ENCODE assay signal across 16 cellular contexts in the genomic region with DNA sequence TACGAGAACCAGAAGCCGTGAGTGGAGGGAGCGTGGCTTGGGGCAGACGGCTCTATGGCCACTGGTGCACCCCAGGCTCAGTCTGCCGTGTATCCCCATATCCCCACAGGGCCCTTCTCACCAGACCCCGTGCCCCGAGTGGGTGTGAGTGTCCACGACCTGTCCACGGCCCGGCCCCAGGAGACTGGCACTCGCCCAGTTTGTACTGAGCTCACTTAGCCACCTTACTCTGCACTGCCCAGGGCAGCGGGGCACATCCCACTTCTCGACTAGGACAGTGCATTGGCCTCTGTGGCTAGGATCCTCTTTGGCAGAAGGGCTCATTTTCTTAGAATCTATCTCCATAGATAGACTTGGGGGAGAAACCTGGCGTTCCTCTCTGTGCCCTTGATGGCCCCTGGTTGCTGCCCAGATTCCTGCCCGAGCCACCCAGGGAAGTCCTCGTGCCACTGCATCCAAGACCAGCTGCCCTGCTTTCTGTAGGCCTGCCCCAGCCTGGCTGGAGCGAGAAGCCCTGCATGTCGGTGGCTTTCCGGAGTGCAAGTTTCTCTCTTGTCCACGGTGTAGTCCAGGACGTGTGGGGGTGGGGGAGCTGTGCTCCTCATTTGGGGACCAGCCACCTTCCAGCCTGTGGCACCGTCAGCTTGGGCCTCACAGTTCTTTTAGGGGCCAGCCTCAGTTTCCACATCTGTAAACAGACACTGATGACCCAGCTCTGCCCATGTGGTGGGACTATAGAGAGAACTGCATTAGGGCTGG. TPM values are rescaled to one million over a fixed set of nuclear protein-coding genes. Genes with fewer than 3 reads are reported as not detected.
A peak's percentile ranks its signal among the peaks of the same experiment; 100 is the strongest.
DNase-seq lines count a peak whose midpoint lies in the region; ATAC-seq and TF ChIP-seq lines count a peak whose summit lies in the region.
"Had no signal": no experiment of that assay in that cellular context is flagged by ENCODE, and none has a peak within 500 bp of the region (broad histone marks: within the 10 kb centered on the region; RNA-seq: fewer than 3 reads in every experiment).

No MANE protein-coding gene starts in this region.

- TF ChIP-seq POLR2A in adrenal gland (IDR thresholded peaks at IDR 0.05) (no peak), spleen (IDR thresholded peaks at IDR 0.05) (no peak)

- POLR2A ChIA-PET in SK-N-SH (lab: Yijun Ruan, JAX): no interaction called here

- H3K4me3 ChIP-seq in SK-N-SH (ENCODE audit: low read depth in 2 of 2, low read length in 1 of 2) (no peak overlapping the region), adrenal gland (no peak overlapping the region), spleen (no peak overlapping the region), ascending aorta (no peak overlapping the region)
- H3K4me3 ChIP-seq: HAP-1 had no signal

- DNase-seq in SK-N-SH (peak; percentile 32), adrenal gland (peak in 6 of 7 donors; percentile 42 to 70 (median 64)), islet precursor cell (peak; percentile 50), spleen (peak; percentile 56), ascending aorta (ENCODE audit: low spot score in 2 of 2) (no peak), dedifferentiated amniotic fluid mesenchymal stem cell (ENCODE audit: extremely low spot score) (no peak), A172 (ENCODE audit: low spot score) (no peak)
- DNase-seq: 8988T, C1 segment of cervical spinal cord, NCI-H1417 treated with DMSO at 0.1 percent for 48 hours, NCI-H2029 treated with DMSO at 0.1 percent for 48 hours, NCI-H510A, NCI-H82, SIG-M5 had no signal

- H3K9me3 ChIP-seq in SK-N-SH (no peaks in the 10 kb centered on the region), adrenal gland (replicated peaks in 1 of 3) (no peaks in the 10 kb centered on the region), spleen (no peaks in the 10 kb centered on the region), ascending aorta (no peaks in the 10 kb centered on the region)
- H3K9me3 ChIP-seq: HAP-1 had no signal

- intact Hi-C loops in adrenal gland (cut with DNase I) (no loop called here), spleen (cut with DNase I; ENCODE audit: low total_unique reads) (no loop called here), ascending aorta (cut with DNase I) (no loop called here)

- H3K4me1 ChIP-seq in SK-N-SH (ENCODE audit: control insufficient read depth in 1 of 2, insufficient read depth in 2 of 2, low read depth in 1 of 2, low read length in 1 of 2) (no peaks in the 10 kb centered on the region; a peak in 1 of 4 replicates), adrenal gland (replicated peaks in 1 of 2) (peaks cover 31 to 75% of the 10 kb centered on the region in 2 donors), spleen (peaks cover 0 to 42% (median 21%) of the 10 kb centered on the region in 6 donors), ascending aorta (no peaks in the 10 kb centered on the region)
- H3K4me1 ChIP-seq: HAP-1 had no signal

- peaks cover 26 to 65% of the 10 kb centered on the region in 2 experiments for H3K36me3 ChIP-seq in SK-N-SH (replicated peaks in 1 of 2; ENCODE audit: control insufficient read depth in 1 of 2, insufficient read depth in 2 of 2, low read length in 1 of 2)
- H3K36me3 ChIP-seq in adrenal gland (replicated peaks in 1 of 2): peaks cover 0 to 81% of the 10 kb centered on the region in 2 donors
- peaks cover 5 to 100% (median 80%) of the 10 kb centered on the region in 6 donors for H3K36me3 ChIP-seq in spleen
- H3K36me3 ChIP-seq in ascending aorta: peaks cover 75 to 82% of the 10 kb centered on the region in 2 donors

- no peak overlapping the region for H2AFZ ChIP-seq in SK-N-SH (ENCODE audit: low read depth)

- no peak for TF ChIP-seq CTCF in SK-N-SH (IDR thresholded peaks at IDR 0.05)
- TF ChIP-seq CTCF in adrenal gland (IDR thresholded peaks at IDR 0.05): no peak
- TF ChIP-seq CTCF in spleen (IDR thresholded peaks at IDR 0.05 in 8 of 11, conservative IDR thresholded peaks at IDR 0.05 in 3 of 11): no peak
- no peak for TF ChIP-seq CTCF in ascending aorta (IDR thresholded peaks at IDR 0.05)

- no peaks in the 10 kb centered on the region for H3K9me2 ChIP-seq in SK-N-SH

- TF ChIP-seq EP300 in SK-N-SH (IDR thresholded peaks at IDR 0.05; ENCODE audit: borderline replicate concordance in 1 of 2, low read depth in 1 of 2, low read length in 1 of 2): no peak

- CTCF ChIA-PET in SK-N-SH (lab: Yijun Ruan, JAX): interaction anchor here (0.8 to 1.3 kb wide), 4 partner anchors 10 to 116 kb away, joined by 3 to 5 read pairs (median 4); no protein-coding TSS in a partner anchor

- no peaks in the 10 kb centered on the region for H3K79me2 ChIP-seq in SK-N-SH (ENCODE audit: insufficient read depth)

- H3K27ac ChIP-seq in SK-N-SH (ENCODE audit: low read depth in 2 of 2, low read length in 1 of 2) (no peak overlapping the region), adrenal gland (peak overlapping the region; percentile 70 to 97 (median 85)), spleen (no peak overlapping the region), ascending aorta (peak overlapping the region in 1 of 2 donors; percentile 7)

- H3K27me3 ChIP-seq in SK-N-SH (ENCODE audit: insufficient read depth): no peaks in the 10 kb centered on the region
- no peaks in the 10 kb centered on the region for H3K27me3 ChIP-seq in adrenal gland
- no peaks in the 10 kb centered on the region for H3K27me3 ChIP-seq in spleen (replicated peaks in 1 of 7)
- H3K27me3 ChIP-seq in ascending aorta: no peaks in the 10 kb centered on the region

- no peak for TF ChIP-seq RAD21 in SK-N-SH (IDR thresholded peaks at IDR 0.05; ENCODE audit: low read length)

- no peak overlapping the region for H3K4me2 ChIP-seq in SK-N-SH

- no peaks in the 10 kb centered on the region for H4K20me1 ChIP-seq in SK-N-SH (ENCODE audit: insufficient read depth)

- no peaks in the 10 kb centered on the region for H3F3A ChIP-seq in SK-N-SH (replicated peaks; ENCODE audit: insufficient read depth)

- H3K9ac ChIP-seq in SK-N-SH: no peak overlapping the region

- 93% methylated on average over 20 of the region's 22 CpGs for WGBS in SK-N-SH (ENCODE audit: low lambda C conversion rate)
- WGBS in adrenal gland, 4 donors: 58 to 76% (median 66%) methylated on average over 13 to 22 of the region's 22 CpGs
- 89 to 95% (median 91%) methylated on average over 13 to 22 of the region's 22 CpGs for WGBS in spleen, 5 donors

- ATAC-seq in SK-N-SH treated with all-trans-retinoic acid at 6 μM for 48 hours: no peak; the same call in 2 of the 3 replicates

TF ChIP-seq in SK-N-SH, 30 proteins besides CTCF, POLR2A, EP300 and RAD21 (continues in another document):
- TF ChIP-seq, protein P1, sequence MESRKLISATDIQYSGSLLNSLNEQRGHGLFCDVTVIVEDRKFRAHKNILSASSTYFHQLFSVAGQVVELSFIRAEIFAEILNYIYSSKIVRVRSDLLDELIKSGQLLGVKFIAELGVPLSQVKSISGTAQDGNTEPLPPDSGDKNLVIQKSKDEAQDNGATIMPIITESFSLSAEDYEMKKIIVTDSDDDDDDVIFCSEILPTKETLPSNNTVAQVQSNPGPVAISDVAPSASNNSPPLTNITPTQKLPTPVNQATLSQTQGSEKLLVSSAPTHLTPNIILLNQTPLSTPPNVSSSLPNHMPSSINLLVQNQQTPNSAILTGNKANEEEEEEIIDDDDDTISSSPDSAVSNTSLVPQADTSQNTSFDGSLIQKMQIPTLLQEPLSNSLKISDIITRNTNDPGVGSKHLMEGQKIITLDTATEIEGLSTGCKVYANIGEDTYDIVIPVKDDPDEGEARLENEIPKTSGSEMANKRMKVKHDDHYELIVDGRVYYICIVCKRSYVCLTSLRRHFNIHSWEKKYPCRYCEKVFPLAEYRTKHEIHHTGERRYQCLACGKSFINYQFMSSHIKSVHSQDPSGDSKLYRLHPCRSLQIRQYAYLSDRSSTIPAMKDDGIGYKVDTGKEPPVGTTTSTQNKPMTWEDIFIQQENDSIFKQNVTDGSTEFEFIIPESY (IDR thresholded peaks at IDR 0.05; ENCODE audit: borderline replicate concordance, low read depth): no peak
- TF ChIP-seq GABPA (IDR thresholded peaks at IDR 0.05; ENCODE audit: low read depth) (no peak), POLR2AphosphoS5 (IDR thresholded peaks at IDR 0.05; ENCODE audit: low read depth, low read length) (no peak)

TF ChIP-seq in SK-N-SH treated with all-trans-retinoic acid at 6 μM for 48 hours, 23 proteins besides CTCF, POLR2A, EP300 and RAD21 (continues in another document):
- TF ChIP-seq ZC3H10 (CRISPR knock-in tag; IDR thresholded peaks at IDR 0.05) (no peak), ARNTL (CRISPR knock-in tag; IDR thresholded peaks at IDR 0.05; ENCODE audit: borderline replicate concordance, low read depth) (no peak), TCF4 (CRISPR knock-in tag; IDR thresholded peaks at IDR 0.05; ENCODE audit: borderline replicate concordance) (no peak)
- TF ChIP-seq, protein P2, sequence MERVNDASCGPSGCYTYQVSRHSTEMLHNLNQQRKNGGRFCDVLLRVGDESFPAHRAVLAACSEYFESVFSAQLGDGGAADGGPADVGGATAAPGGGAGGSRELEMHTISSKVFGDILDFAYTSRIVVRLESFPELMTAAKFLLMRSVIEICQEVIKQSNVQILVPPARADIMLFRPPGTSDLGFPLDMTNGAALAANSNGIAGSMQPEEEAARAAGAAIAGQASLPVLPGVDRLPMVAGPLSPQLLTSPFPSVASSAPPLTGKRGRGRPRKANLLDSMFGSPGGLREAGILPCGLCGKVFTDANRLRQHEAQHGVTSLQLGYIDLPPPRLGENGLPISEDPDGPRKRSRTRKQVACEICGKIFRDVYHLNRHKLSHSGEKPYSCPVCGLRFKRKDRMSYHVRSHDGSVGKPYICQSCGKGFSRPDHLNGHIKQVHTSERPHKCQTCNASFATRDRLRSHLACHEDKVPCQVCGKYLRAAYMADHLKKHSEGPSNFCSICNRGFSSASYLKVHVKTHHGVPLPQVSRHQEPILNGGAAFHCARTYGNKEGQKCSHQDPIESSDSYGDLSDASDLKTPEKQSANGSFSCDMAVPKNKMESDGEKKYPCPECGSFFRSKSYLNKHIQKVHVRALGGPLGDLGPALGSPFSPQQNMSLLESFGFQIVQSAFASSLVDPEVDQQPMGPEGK (CRISPR knock-in tag; IDR thresholded peaks at IDR 0.05; ENCODE audit: borderline replicate concordance): no peak

RNA-seq across cellular contexts. Expression of a gene that starts 11.9 kb away (rescaled TPM):
- polyA plus RNA-seq in SK-N-SH (2012; rRNA removed) (59.8 and 95.2 TPM in 2 replicates), adrenal gland (100 to 1,000 TPM; 197 to 260 (median 227) TPM), spleen (10 to 100 TPM; 30.1 to 66.2 (median 56.6) TPM)
- 26.4 and 50.4 TPM in 2 replicates for polyA plus RNA-seq in SK-N-SH (2012; cell fraction: cytosol; rRNA removed)
- 120 and 190 TPM in 2 replicates for polyA plus RNA-seq in SK-N-SH (2012; cell fraction: nucleus; rRNA removed)
- total RNA-seq in adrenal gland (100 to 1,000 TPM in 4 of 8 donors, 10 to 100 TPM in 4; 51.4 to 277 (median 113) TPM), spleen (10 to 100 TPM; 24.9 to 57.9 (median 41.4) TPM), ascending aorta (24.2 TPM)
- total RNA-seq in A172 (2014; rRNA removed; shearing (Covaris generic)): 13.6 and 26.5 TPM in 2 replicates

Comparison
In these comparisons a context has a peak if more than half of its experiments do, and no peak if none do; other contexts are left out.
1. DNase-seq: peak in SK-N-SH (single experiment), adrenal gland (6 of 7), islet precursor cell (single experiment) and spleen (single experiment); none in ascending aorta (0 of 2), dedifferentiated amniotic fluid mesenchymal stem cell (single experiment) and A172 (single experiment).
2. H3K27ac ChIP-seq: peak in adrenal gland (5 of 5); none in SK-N-SH (0 of 2) and spleen (0 of 8).